Comparison of ENCODE assay signal across 19 cellular contexts in the genomic region with DNA sequence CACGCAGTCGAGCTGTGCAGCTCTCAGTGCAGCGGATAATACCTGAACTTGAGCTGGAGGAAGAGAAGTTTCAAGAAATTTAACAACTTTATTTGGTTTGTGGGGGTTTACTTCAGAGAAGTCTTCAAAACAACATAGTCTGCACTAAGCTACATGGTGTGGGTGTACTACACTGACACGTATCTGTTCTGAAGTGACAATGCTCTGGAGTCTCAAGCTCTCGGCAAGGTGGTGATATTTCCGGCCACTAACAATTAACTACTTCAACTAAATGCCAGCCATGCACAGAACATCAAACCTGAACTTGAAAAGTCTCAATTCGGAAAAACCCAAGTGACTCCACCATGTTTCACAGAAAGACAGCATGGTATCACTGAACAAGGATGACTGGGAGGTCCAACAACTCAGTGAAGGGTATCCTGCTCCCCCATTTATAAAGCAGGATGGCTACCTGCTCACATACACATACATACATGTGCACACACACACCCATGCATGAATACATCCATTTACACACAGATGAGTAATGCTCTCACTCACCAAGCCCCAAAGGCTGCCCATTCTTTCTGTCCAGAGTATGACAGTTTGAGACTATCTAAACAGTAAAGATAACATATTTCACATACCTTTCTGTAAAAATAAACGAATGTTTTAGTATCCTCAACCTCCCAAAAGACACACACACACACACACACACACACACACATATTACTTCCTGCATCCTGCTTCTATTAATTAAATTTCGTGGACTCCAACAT. TPM values are rescaled to one million over a fixed set of nuclear protein-coding genes. Genes with fewer than 3 reads are reported as not detected.
DNase-seq lines count a peak whose midpoint lies in the region; ATAC-seq and TF ChIP-seq lines count a peak whose summit lies in the region.
"Had no signal": no experiment of that assay in that cellular context is flagged by ENCODE, and none has a peak within 500 bp of the region (broad histone marks: within the 10 kb centered on the region; RNA-seq: fewer than 3 reads in every experiment).

No MANE protein-coding gene starts in this region.

- H3K4me1 Mint-ChIP-seq in activated naive CD4-positive, alpha-beta T cell treated with anti-CD3 and anti-CD28 coated beads, Interleukin-2, amount 10 ng/mL, durations not matched to agents 7 days and 5 days = no peaks in the 10 kb centered on the region
- H3K4me1 Mint-ChIP-seq in activated T-helper 17 cell treated with anti-CD3 and anti-CD28 coated beads, Interleukin-2, amount 50 U/mL, for 72 hours = no peaks in the 10 kb centered on the region
- peaks cover 9% of the 10 kb centered on the region for H3K4me1 Mint-ChIP-seq in endothelial cell (ENCODE audit: unreplicated experiment)

- H3K27me3 Mint-ChIP-seq in activated naive CD4-positive, alpha-beta T cell treated with anti-CD3 and anti-CD28 coated beads, Interleukin-2, amount 10 ng/mL, durations not matched to agents 7 days and 5 days = no peaks in the 10 kb centered on the region
- H3K27me3 Mint-ChIP-seq in activated T-helper 17 cell treated with anti-CD3 and anti-CD28 coated beads, Interleukin-2, amount 50 U/mL, for 72 hours = no peaks in the 10 kb centered on the region
- peaks cover 9% of the 10 kb centered on the region for H3K27me3 Mint-ChIP-seq in endothelial cell (ENCODE audit: unreplicated experiment)

- intact Hi-C loops in upper lobe of right lung (cut with DNase I) = no loop called here

- H3K36me3 ChIP-seq in H7 (replicated peaks; ENCODE audit: control insufficient read depth, insufficient read depth, low read length) (peaks cover 16% of the 10 kb centered on the region), upper lobe of right lung (peaks cover 69% of the 10 kb centered on the region)

- no peak for ATAC-seq in activated naive CD4-positive, alpha-beta T cell treated with anti-CD3 and anti-CD28 coated beads, Interleukin-2, amount 50 U/mL, for 72 hours
- ATAC-seq in activated T-helper 17 cell treated with anti-CD3 and anti-CD28 coated beads, Interleukin-2, amount 50 U/mL, for 72 hours (replicated peaks) = peak; percentile 37
- no peak for ATAC-seq in upper lobe of right lung
- ATAC-seq: HCT116 had no signal

- no peak overlapping the region for H3K27ac ChIP-seq in upper lobe of right lung

- no peak for TF ChIP-seq CTCF in endothelial cell (IDR thresholded peaks at IDR 0.05; ENCODE audit: unreplicated experiment)
- no peak for TF ChIP-seq CTCF in upper lobe of right lung (IDR thresholded peaks at IDR 0.05)

- H3K9me3 ChIP-seq in upper lobe of right lung = no peaks in the 10 kb centered on the region

- CTCF ChIA-PET in activated naive CD4-positive, alpha-beta T cell treated with anti-CD3 and anti-CD28 coated beads, Interleukin-2, amount 10 ng/mL, durations not matched to agents 7 days and 5 days (lab: Charles Lee) = no interaction called here

- DNase-seq in activated naive CD4-positive, alpha-beta T cell treated with anti-CD3 and anti-CD28 coated beads, Interleukin-2, amount 10 ng/mL, durations not matched to agents 7 days and 5 days = no peak
- DNase-seq in activated naive CD4-positive, alpha-beta T cell treated with anti-CD3 and anti-CD28 coated beads, Interleukin-2, amount 50 U/mL, for 72 hours (ENCODE audit: low spot score in 2 of 2) = no peak
- no peak for DNase-seq in endothelial cell (ENCODE audit: low spot score)
- DNase-seq in H7 = no peak
- DNase-seq in SIG-M5 (lab: John Stamatoyannopoulos, UW) = no peak
- DNase-seq in upper lobe of right lung = no peak
- DNase-seq: DMS53; MV-4-11; NCI-H1436; NCI-H2029 treated with DMSO at 0.1 percent for 48 hours; NCI-H2171 treated with DMSO at 0.1 percent for 48 hours; NCI-H446 treated with DMSO at 0.1 percent for 48 hours; NK-92 treated with Interleukin-12 subunit alpha and Interleukin-12 subunit beta, amount 100 ng/mL, for 24 hours; OCI-M1; SHP77 treated with DMSO at 0.1 percent for 48 hours had no signal

- no peaks in the 10 kb centered on the region for H3K9me3 Mint-ChIP-seq in activated naive CD4-positive, alpha-beta T cell treated with anti-CD3 and anti-CD28 coated beads, Interleukin-2, amount 10 ng/mL, durations not matched to agents 7 days and 5 days
- no peaks in the 10 kb centered on the region for H3K9me3 Mint-ChIP-seq in activated naive CD4-positive, alpha-beta T cell treated with anti-CD3 and anti-CD28 coated beads, Interleukin-2, amount 50 U/mL, for 72 hours
- H3K9me3 Mint-ChIP-seq in activated T-helper 17 cell treated with anti-CD3 and anti-CD28 coated beads, Interleukin-2, amount 50 U/mL, for 72 hours = no peaks in the 10 kb centered on the region
- H3K9me3 Mint-ChIP-seq in endothelial cell (ENCODE audit: unreplicated experiment) = no peaks in the 10 kb centered on the region

- H3K27me3 ChIP-seq in H7 (ENCODE audit: control insufficient read depth, insufficient read depth, low read length) (no peaks in the 10 kb centered on the region), upper lobe of right lung (no peaks in the 10 kb centered on the region)

- no peak overlapping the region for H3K4me3 ChIP-seq in H7 (ENCODE audit: insufficient read depth, low read depth, low read length)
- no peak overlapping the region for H3K4me3 ChIP-seq in upper lobe of right lung

- no peaks in the 10 kb centered on the region for H3K4me1 ChIP-seq in upper lobe of right lung

- H3K4me3 Mint-ChIP-seq in activated naive CD4-positive, alpha-beta T cell treated with anti-CD3 and anti-CD28 coated beads, Interleukin-2, amount 10 ng/mL, durations not matched to agents 7 days and 5 days = no peak overlapping the region
- no peak overlapping the region for H3K4me3 Mint-ChIP-seq in activated T-helper 17 cell treated with anti-CD3 and anti-CD28 coated beads, Interleukin-2, amount 50 U/mL, for 72 hours
- H3K4me3 Mint-ChIP-seq in endothelial cell (ENCODE audit: unreplicated experiment) = peak overlapping the region; percentile 48

- peaks cover 29% of the 10 kb centered on the region for H3K36me3 Mint-ChIP-seq in activated naive CD4-positive, alpha-beta T cell treated with anti-CD3 and anti-CD28 coated beads, Interleukin-2, amount 10 ng/mL, durations not matched to agents 7 days and 5 days
- peaks cover 0 to 12% of the 10 kb centered on the region in 2 donors for H3K36me3 Mint-ChIP-seq in activated naive CD4-positive, alpha-beta T cell treated with anti-CD3 and anti-CD28 coated beads, Interleukin-2, amount 50 U/mL, for 72 hours
- H3K36me3 Mint-ChIP-seq in activated T-helper 17 cell treated with anti-CD3 and anti-CD28 coated beads, Interleukin-2, amount 50 U/mL, for 72 hours (ENCODE audit: low read depth) = peaks cover 76% of the 10 kb centered on the region
- H3K36me3 Mint-ChIP-seq in endothelial cell (ENCODE audit: low read depth, unreplicated experiment) = peaks cover 43% of the 10 kb centered on the region

- peak overlapping the region; percentile 34 for H3K27ac Mint-ChIP-seq in activated naive CD4-positive, alpha-beta T cell treated with anti-CD3 and anti-CD28 coated beads, Interleukin-2, amount 10 ng/mL, durations not matched to agents 7 days and 5 days
- peak overlapping the region in 1 of 2 donors; percentile 74 for H3K27ac Mint-ChIP-seq in activated naive CD4-positive, alpha-beta T cell treated with anti-CD3 and anti-CD28 coated beads, Interleukin-2, amount 50 U/mL, for 72 hours
- peak overlapping the region; percentile 18 for H3K27ac Mint-ChIP-seq in activated T-helper 17 cell treated with anti-CD3 and anti-CD28 coated beads, Interleukin-2, amount 50 U/mL, for 72 hours
- peak overlapping the region; percentile 44 for H3K27ac Mint-ChIP-seq in endothelial cell (ENCODE audit: unreplicated experiment)

RNA-seq across cellular contexts. Expression of a gene that starts 15.4 kb away (rescaled TPM):
- not detected for total RNA-seq in activated naive CD4-positive, alpha-beta T cell treated with anti-CD3 and anti-CD28 coated beads, Interleukin-2, amount 50 U/mL, for 72 hours
- total RNA-seq in activated T-helper 17 cell treated with anti-CD3 and anti-CD28 coated beads, Interleukin-2, amount 50 U/mL, for 72 hours = not detected
- total RNA-seq in endothelial cell (ENCODE audit: unreplicated experiment) (not detected), upper lobe of right lung (not detected)
- not detected in 2 replicates for total RNA-seq in H7 (2014; rRNA removed; shearing (Covaris generic))
- total RNA-seq: HT1080, RPMI7951 had no signal
